1 cellular context compared by ENCODE assay signal in the genomic region with DNA sequence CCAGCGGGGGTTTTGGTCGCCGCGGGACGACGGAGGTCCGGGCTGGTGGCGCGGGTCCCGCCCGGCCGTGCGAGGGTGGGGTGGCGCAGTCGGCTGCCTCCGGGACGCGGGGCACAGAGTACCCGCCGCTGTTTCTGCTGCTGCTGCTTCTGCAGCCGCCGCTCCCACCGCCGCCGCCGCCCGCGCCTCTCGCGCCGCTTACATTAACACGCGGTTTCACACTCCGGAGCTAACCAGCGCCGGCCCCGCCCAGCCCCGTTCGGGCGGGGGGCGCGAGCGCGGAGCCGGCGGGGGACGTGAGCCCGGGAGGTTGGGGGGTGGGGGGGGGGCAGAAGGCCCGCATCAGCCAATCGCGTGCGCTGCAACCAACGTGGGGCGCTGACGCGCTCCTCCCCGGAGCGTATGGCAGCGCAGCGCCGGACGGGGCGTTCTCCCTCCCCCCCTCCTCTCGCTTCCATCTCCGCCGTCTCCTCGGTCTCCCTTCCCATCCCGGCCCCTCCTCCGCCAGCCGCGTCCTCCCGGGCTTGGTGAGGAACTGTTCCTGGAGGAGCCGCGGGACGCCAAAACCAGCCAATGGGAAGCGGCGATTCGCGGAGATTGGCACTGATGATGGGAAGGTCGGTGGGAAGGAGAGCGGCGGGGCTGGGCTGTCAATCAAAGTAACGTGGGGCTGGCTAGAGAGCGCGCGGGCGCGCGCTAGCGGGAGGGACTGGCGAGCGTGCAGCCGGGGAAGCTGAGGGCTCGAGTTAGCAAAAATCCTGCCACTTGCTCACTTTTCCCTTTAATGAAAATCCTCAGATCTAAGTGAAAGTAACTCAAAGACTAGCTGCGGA.
A peak's percentile ranks its signal among the peaks of the same experiment; 100 is the strongest.
TF ChIP-seq lines count a peak whose summit lies in the region.

A gene (minus strand): TSS at position 205 of the 833 bp plus-strand sequence. CDS start 1,307 bp downstream, outside the sequence.

TF ChIP-seq in neural cell, 6 proteins besides CTCF, POLR2A, EP300 and RAD21 (continued from another document):
- TF ChIP-seq, protein P1, sequence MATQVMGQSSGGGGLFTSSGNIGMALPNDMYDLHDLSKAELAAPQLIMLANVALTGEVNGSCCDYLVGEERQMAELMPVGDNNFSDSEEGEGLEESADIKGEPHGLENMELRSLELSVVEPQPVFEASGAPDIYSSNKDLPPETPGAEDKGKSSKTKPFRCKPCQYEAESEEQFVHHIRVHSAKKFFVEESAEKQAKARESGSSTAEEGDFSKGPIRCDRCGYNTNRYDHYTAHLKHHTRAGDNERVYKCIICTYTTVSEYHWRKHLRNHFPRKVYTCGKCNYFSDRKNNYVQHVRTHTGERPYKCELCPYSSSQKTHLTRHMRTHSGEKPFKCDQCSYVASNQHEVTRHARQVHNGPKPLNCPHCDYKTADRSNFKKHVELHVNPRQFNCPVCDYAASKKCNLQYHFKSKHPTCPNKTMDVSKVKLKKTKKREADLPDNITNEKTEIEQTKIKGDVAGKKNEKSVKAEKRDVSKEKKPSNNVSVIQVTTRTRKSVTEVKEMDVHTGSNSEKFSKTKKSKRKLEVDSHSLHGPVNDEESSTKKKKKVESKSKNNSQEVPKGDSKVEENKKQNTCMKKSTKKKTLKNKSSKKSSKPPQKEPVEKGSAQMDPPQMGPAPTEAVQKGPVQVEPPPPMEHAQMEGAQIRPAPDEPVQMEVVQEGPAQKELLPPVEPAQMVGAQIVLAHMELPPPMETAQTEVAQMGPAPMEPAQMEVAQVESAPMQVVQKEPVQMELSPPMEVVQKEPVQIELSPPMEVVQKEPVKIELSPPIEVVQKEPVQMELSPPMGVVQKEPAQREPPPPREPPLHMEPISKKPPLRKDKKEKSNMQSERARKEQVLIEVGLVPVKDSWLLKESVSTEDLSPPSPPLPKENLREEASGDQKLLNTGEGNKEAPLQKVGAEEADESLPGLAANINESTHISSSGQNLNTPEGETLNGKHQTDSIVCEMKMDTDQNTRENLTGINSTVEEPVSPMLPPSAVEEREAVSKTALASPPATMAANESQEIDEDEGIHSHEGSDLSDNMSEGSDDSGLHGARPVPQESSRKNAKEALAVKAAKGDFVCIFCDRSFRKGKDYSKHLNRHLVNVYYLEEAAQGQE (IDR thresholded peaks at IDR 0.05; ENCODE audit: borderline replicate concordance), result peak; percentile 100
- TF ChIP-seq MXI1 (conservative IDR thresholded peaks at IDR 0.05; ENCODE audit: poor library complexity, severe bottlenecking), result no peak
TF ChIP-seq in neural cell: peak in this region for 4.
